20 cellular contexts compared by ENCODE assay signal in the genomic region with DNA sequence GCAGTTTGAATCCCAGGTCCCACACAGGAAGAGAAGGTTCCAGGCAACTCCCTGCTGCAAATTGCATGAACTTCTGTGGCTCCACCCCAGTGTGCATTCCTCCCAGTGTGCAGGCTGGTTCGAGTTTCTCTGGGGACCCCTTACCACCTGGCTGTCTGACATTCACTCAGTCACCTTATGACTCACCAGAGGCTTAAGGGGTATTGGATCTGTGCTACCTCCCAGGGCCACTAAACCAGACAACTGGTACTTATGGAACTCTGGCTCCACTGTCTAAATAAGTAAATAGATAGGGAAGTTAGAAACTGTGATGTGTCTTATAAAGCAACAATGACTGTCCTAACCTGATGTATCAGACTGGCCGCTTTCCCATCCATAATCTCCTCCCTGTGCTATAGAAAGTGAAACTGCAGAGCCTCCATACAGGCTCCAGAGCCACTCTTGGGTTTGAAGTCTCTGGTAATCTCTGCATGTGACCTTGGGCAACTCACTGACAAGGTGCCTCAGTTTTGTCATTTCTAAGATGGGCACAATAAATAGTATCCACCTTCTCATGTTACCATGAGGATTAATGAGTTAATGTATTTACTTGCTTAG.
DNase-seq lines count a peak whose midpoint lies in the region; ATAC-seq, FAIRE-seq and TF ChIP-seq lines count a peak whose summit lies in the region.
"Had no signal": no experiment of that assay in that cellular context is flagged by ENCODE, and none has a peak within 500 bp of the region (broad histone marks: within the 10 kb centered on the region; RNA-seq: fewer than 3 reads in every experiment).

No MANE protein-coding gene starts in this region.

- peak overlapping the region; percentile 3 for H3K18ac ChIP-seq in neuronal stem cell (ENCODE audit: low read length)

- no peak overlapping the region for H2AK5ac ChIP-seq in neuronal stem cell (ENCODE audit: low read depth, low read length)

- no peaks in the 10 kb centered on the region for H3K79me2 ChIP-seq in mammary epithelial cell (ENCODE audit: insufficient read depth, low read length)

- no peak overlapping the region for H3K23ac ChIP-seq in neuronal stem cell (ENCODE audit: low read depth, low read length, poor library complexity)

- no TSS peak for BruUV-seq in mammary epithelial cell (replicated peaks; lab: Mats Ljungman, UMichigan)

- H3K9me3 ChIP-seq in mammary epithelial cell (replicated peaks; ENCODE audit: insufficient read depth, low read length) (no peaks in the 10 kb centered on the region), neuronal stem cell (replicated peaks in 1 of 2; ENCODE audit: control insufficient read depth in 2 of 2, insufficient read depth in 1 of 2, low read depth in 1 of 2, low read length in 2 of 2) (no peaks in the 10 kb centered on the region)
- H3K9me3 ChIP-seq in CD4-positive, alpha-beta T cell (ENCODE audit: control insufficient read depth, low read length) = no peaks in the 10 kb centered on the region
- H3K9me3 ChIP-seq: Peyer's patch had no signal

- H3K4me3 Mint-ChIP-seq in CD4-positive, alpha-beta T cell = no peak overlapping the region
- no peak overlapping the region for H3K4me3 Mint-ChIP-seq in glutamatergic neuron (ENCODE audit: unreplicated experiment)
- H3K4me3 Mint-ChIP-seq: H9 had no signal

- DNase-seq in GM12892 (ENCODE audit: insufficient read length) = no peak
- DNase-seq in NCI-H2171 treated with DMSO at 0.1 percent for 48 hours (lab: John Stamatoyannopoulos, UW) = peak; percentile 28
- DNase-seq in mammary epithelial cell = no peak
- no peak for DNase-seq in neuronal stem cell (ENCODE audit: low spot score)
- no peak for DNase-seq in CD4-positive, alpha-beta T cell
- no peak for DNase-seq in stimulated activated CD4-positive, alpha-beta T cell treated with anti-CD3 and anti-CD28 coated beads, Interleukin-2, amount 100 ng/mL, for 24 hours
- no peak for DNase-seq in glutamatergic neuron
- DNase-seq: activated CD4-positive, alpha-beta T cell treated with anti-CD3 and anti-CD28 coated beads for 48 hours; activated effector memory CD4-positive, alpha-beta T cell treated with Interleukin-2 at 50 U/mL for 16 hours; central memory CD4-positive, alpha-beta T cell; erythroblast; H9; left lung; MV-4-11; NCI-H1694 treated with DMSO at 0.1 percent for 48 hours; NCI-H2227 treated with DMSO at 0.1 percent for 48 hours; Peyer's patch; spleen had no signal

- no peak overlapping the region for H4K91ac ChIP-seq in neuronal stem cell (ENCODE audit: low read depth, low read length, poor library complexity)

- H3K4me1 ChIP-seq in mammary epithelial cell (ENCODE audit: insufficient read depth, low read length) (peaks cover 40% of the 10 kb centered on the region), neuronal stem cell (ENCODE audit: control insufficient read depth in 2 of 2, insufficient read depth in 1 of 2, low read depth in 1 of 2, low read length in 2 of 2) (peaks cover 3 to 14% of the 10 kb centered on the region in 2 donors)
- H3K4me1 ChIP-seq: left lung, Peyer's patch, spleen had no signal

- H2BK12ac ChIP-seq in neuronal stem cell (ENCODE audit: low read length) = no peak overlapping the region

- no peaks in the 10 kb centered on the region for H3K36me3 ChIP-seq in mammary epithelial cell (ENCODE audit: insufficient read depth, low read length)
- no peaks in the 10 kb centered on the region for H3K36me3 ChIP-seq in neuronal stem cell (replicated peaks in 1 of 2; ENCODE audit: control insufficient read depth in 2 of 2, insufficient read depth in 2 of 2, low read length in 2 of 2)
- H3K36me3 ChIP-seq: left lung, Peyer's patch, spleen had no signal

- FAIRE-seq in GM12892 (lab: Jason Lieb, UNC) = peak; percentile 67
- FAIRE-seq: TTC549 had no signal

- no peaks in the 10 kb centered on the region for H3K36me3 Mint-ChIP-seq in CD4-positive, alpha-beta T cell (ENCODE audit: low read depth)
- H3K36me3 Mint-ChIP-seq in glutamatergic neuron (ENCODE audit: unreplicated experiment) = no peaks in the 10 kb centered on the region

- H3K4ac ChIP-seq in neuronal stem cell (ENCODE audit: low read length) = no peak overlapping the region

- H3K14ac ChIP-seq in neuronal stem cell (ENCODE audit: low read length) = no peak overlapping the region

- no peak for TF ChIP-seq POLR2A in GM12892 (IDR thresholded peaks at IDR 0.05; ENCODE audit: low read depth, low read length)

- H3K4me2 ChIP-seq in mammary epithelial cell (ENCODE audit: insufficient read depth, low read depth, low read length) (no peak overlapping the region), neuronal stem cell (ENCODE audit: insufficient read depth, low read length, poor library complexity, severe bottlenecking) (no peak overlapping the region)

- POLR2A ChIA-PET in CD4-positive, alpha-beta T cell (lab: Charles Lee) = no interaction called here

- H4K20me1 ChIP-seq in mammary epithelial cell (ENCODE audit: insufficient read depth, low read length) = no peaks in the 10 kb centered on the region

- H3K9ac ChIP-seq in mammary epithelial cell (ENCODE audit: insufficient read depth, low read length) (no peak overlapping the region), neuronal stem cell (ENCODE audit: low read depth, low read length, poor library complexity) (no peak overlapping the region)

- no peaks in the 10 kb centered on the region for H3K4me1 Mint-ChIP-seq in CD4-positive, alpha-beta T cell (ENCODE audit: low read depth)
- no peaks in the 10 kb centered on the region for H3K4me1 Mint-ChIP-seq in glutamatergic neuron (ENCODE audit: low read depth, unreplicated experiment)

- no peak overlapping the region for H2BK120ac ChIP-seq in neuronal stem cell (ENCODE audit: low read depth, low read length)

- no peaks in the 10 kb centered on the region for H3K79me1 ChIP-seq in neuronal stem cell (ENCODE audit: low read depth, low read length)

- intact Hi-C loops in mammary epithelial cell (cut with micrococcal nuclease) = no loop called here
- intact Hi-C loops in CD4-positive, alpha-beta T cell (cut with DNase I, micrococcal nuclease) = no loop called here

- H3K27ac ChIP-seq in mammary epithelial cell (ENCODE audit: insufficient read depth, low read depth, low read length) = no peak overlapping the region
- H3K27ac ChIP-seq in neuronal stem cell (replicated peaks; ENCODE audit: low read length) = no peak overlapping the region
- no peak overlapping the region for H3K27ac ChIP-seq in CD4-positive, alpha-beta T cell (ENCODE audit: low read depth, low read length)
- H3K27ac ChIP-seq: HL-60, left lung, Peyer's patch, spleen had no signal

- no peak overlapping the region for H3K4me3 ChIP-seq in mammary epithelial cell (replicated peaks in 1 of 3; ENCODE audit: insufficient read depth in 1 of 3, low read depth in 2 of 3, low read length in 3 of 3)
- no peak overlapping the region for H3K4me3 ChIP-seq in neuronal stem cell (ENCODE audit: low read length in 2 of 2)
- H3K4me3 ChIP-seq: left lung, Peyer's patch, spleen had no signal

- TF ChIP-seq CTCF in mammary epithelial cell (conservative IDR thresholded peaks at IDR 0.05 in 1 of 2, IDR thresholded peaks at IDR 0.05 in 1 of 2; ENCODE audit: extremely low read depth in 1 of 2, insufficient read depth in 1 of 2, low read depth in 1 of 2, low read length in 2 of 2) = no peak
- no peak for TF ChIP-seq CTCF in CD4-positive, alpha-beta T cell (IDR thresholded peaks at IDR 0.05)
- TF ChIP-seq CTCF in glutamatergic neuron (IDR thresholded peaks at IDR 0.05; ENCODE audit: partially characterized antibody, unreplicated experiment) = no peak

- H3K27ac Mint-ChIP-seq in CD4-positive, alpha-beta T cell = no peak overlapping the region
- no peak overlapping the region for H3K27ac Mint-ChIP-seq in glutamatergic neuron (ENCODE audit: unreplicated experiment)
- H3K27ac Mint-ChIP-seq: H9 had no signal

- in situ Hi-C loops in mammary epithelial cell (cut with MboI; ENCODE audit: low sequenced_read_pairs in 2 of 2) = no loop called here

- no peak for ATAC-seq in CD4-positive, alpha-beta T cell (ENCODE audit: poor library complexity)
- ATAC-seq: left lung had no signal

- no peak overlapping the region for H2BK15ac ChIP-seq in neuronal stem cell (ENCODE audit: low read length)

- WGBS in mammary epithelial cell (ENCODE audit: low coverage, missing lambda C conversion rate) = 50% methylated on average over 2 of the region's 2 CpGs
- WGBS in neuronal stem cell (ENCODE audit: extremely low coverage in 2 of 2, insufficient read length in 2 of 2, insufficient replicate concordance in 1 of 2), 2 donors = no CpG with 5 or more reads among the region's 2 CpGs

- no peak overlapping the region for H2BK5ac ChIP-seq in neuronal stem cell (ENCODE audit: low read length)

- CTCF ChIA-PET in mammary epithelial cell (lab: Charles Lee; ENCODE audit: low non-redundant PET) = no interaction called here
- CTCF ChIA-PET in CD4-positive, alpha-beta T cell (lab: Charles Lee) = no interaction called here

- no peaks in the 10 kb centered on the region for H3K27me3 Mint-ChIP-seq in CD4-positive, alpha-beta T cell
- peaks cover 3% of the 10 kb centered on the region for H3K27me3 Mint-ChIP-seq in glutamatergic neuron (ENCODE audit: unreplicated experiment)

- dilution Hi-C loops in mammary epithelial cell (cut with HindIII; ENCODE audit: low sequenced_read_pairs) = no loop called here

- H2AFZ ChIP-seq in mammary epithelial cell (ENCODE audit: low read depth, low read length) (peak overlapping the region; percentile 39), neuronal stem cell (ENCODE audit: low read length) (no peak overlapping the region)

- H4K8ac ChIP-seq in neuronal stem cell (ENCODE audit: low read depth, low read length) = no peak overlapping the region

- H3K27me3 ChIP-seq in mammary epithelial cell (ENCODE audit: insufficient read depth, low read length) (no peaks in the 10 kb centered on the region), neuronal stem cell (ENCODE audit: control insufficient read depth in 3 of 3, insufficient read depth in 3 of 3, low read depth in 1 of 3, low read length in 3 of 3) (no peaks in the 10 kb centered on the region)
- H3K27me3 ChIP-seq in CD4-positive, alpha-beta T cell (ENCODE audit: control insufficient read depth, insufficient read depth, low read length) = no peaks in the 10 kb centered on the region
- H3K27me3 ChIP-seq: left lung, Peyer's patch, spleen had no signal

- H3K9me3 Mint-ChIP-seq in CD4-positive, alpha-beta T cell = peaks cover 7% of the 10 kb centered on the region
- H3K9me3 Mint-ChIP-seq in glutamatergic neuron (ENCODE audit: unreplicated experiment) = peaks cover 2% of the 10 kb centered on the region
